17 cellular contexts compared by ENCODE assay signal in genomic region chr20:18323705-18324104, GRCh38. TPM values are rescaled to one million over a fixed set of nuclear protein-coding genes. Genes with fewer than 3 reads are reported as not detected.
A peak's percentile ranks its signal among the peaks of the same experiment; 100 is the strongest.
DNase-seq lines count a peak whose midpoint lies in the region; ATAC-seq and TF ChIP-seq lines count a peak whose summit lies in the region.
"Had no signal": no experiment of that assay in that cellular context is flagged by ENCODE, and none has a peak within 500 bp of the region (broad histone marks: within the 10 kb centered on the region; RNA-seq: fewer than 3 reads in every experiment).

No MANE protein-coding gene starts in this region.

- H3K4me1 Mint-ChIP-seq in nephron: peaks cover 9% of the 10 kb centered on the region
- H3K4me1 Mint-ChIP-seq in activated T-cell treated with anti-CD3 and anti-CD28 coated beads, Interleukin-2, amount 50 U/mL, for 4 hours (ENCODE audit: low read depth): no peaks in the 10 kb centered on the region
- H3K4me1 Mint-ChIP-seq: CD4-positive, alpha-beta memory T cell had no signal

- TF ChIP-seq CTCF in nephron (IDR thresholded peaks at IDR 0.05; ENCODE audit: unreplicated experiment in 3 of 3): no peak

- no peaks in the 10 kb centered on the region for H3K27me3 Mint-ChIP-seq in nephron (ENCODE audit: low read depth)
- H3K27me3 Mint-ChIP-seq in activated T-cell treated with anti-CD3 and anti-CD28 coated beads, Interleukin-2, amount 50 U/mL, for 4 hours (ENCODE audit: low read depth): no peaks in the 10 kb centered on the region
- H3K27me3 Mint-ChIP-seq: CD4-positive, alpha-beta memory T cell had no signal

- H3K4me3 Mint-ChIP-seq in nephron: no peak overlapping the region
- no peak overlapping the region for H3K4me3 Mint-ChIP-seq in activated T-cell treated with anti-CD3 and anti-CD28 coated beads, Interleukin-2, amount 50 U/mL, for 4 hours
- H3K4me3 Mint-ChIP-seq: CD4-positive, alpha-beta memory T cell had no signal

- peak; percentile 58 for DNase-seq in ELF-1 (ENCODE audit: low read depth, low spot score)
- peak; percentile 74 for DNase-seq in NT2/D1 (ENCODE audit: low read depth, low spot score)
- peak; percentile 54 for DNase-seq in iPS DF 19.7 (ENCODE audit: low read depth, low spot score)
- DNase-seq in activated T-cell treated with anti-CD3 and anti-CD28 coated beads, Interleukin-2, amount 50 U/mL, for 4 hours: no peak
- DNase-seq in NCI-H146 (lab: John Stamatoyannopoulos, UW): no peak
- DNase-seq: CD4-positive, alpha-beta memory T cell; IMR-90; Karpas-422; MG63; NCI-H1092 treated with DMSO at 0.1 percent for 48 hours; NCI-H1694; NCI-H69; NK-92 treated with Interleukin-12 subunit alpha and Interleukin-12 subunit beta, amount 100 ng/mL, for 24 hours; RPMI8226 had no signal

- peaks cover 29% of the 10 kb centered on the region for H3K36me3 Mint-ChIP-seq in nephron (ENCODE audit: low read depth)
- H3K36me3 Mint-ChIP-seq in activated T-cell treated with anti-CD3 and anti-CD28 coated beads, Interleukin-2, amount 50 U/mL, for 4 hours (ENCODE audit: insufficient read depth): peaks cover under 1% of the 10 kb centered on the region

- H3K27me3 ChIP-seq in NT2/D1 (ENCODE audit: insufficient read depth, insufficient read length): no peaks in the 10 kb centered on the region
- H3K27me3 ChIP-seq: MG63 had no signal

- peak overlapping the region; percentile 74 to 89 (median 88) for H3K27ac Mint-ChIP-seq in nephron
- H3K27ac Mint-ChIP-seq: CD4-positive, alpha-beta memory T cell had no signal

- H3K36me3 ChIP-seq in NT2/D1 (ENCODE audit: insufficient read depth, insufficient read length, low read length): no peaks in the 10 kb centered on the region
- H3K36me3 ChIP-seq: MG63 had no signal

- ATAC-seq in activated T-cell treated with anti-CD3 and anti-CD28 coated beads, Interleukin-2, amount 50 U/mL, for 4 hours: no peak
- no peak for ATAC-seq in GM19328 (IDR thresholded peaks at IDR 0.05; ENCODE audit: unreplicated experiment)
- no peak for ATAC-seq in GM18505 (IDR thresholded peaks at IDR 0.05; ENCODE audit: unreplicated experiment)

- H3K9me3 Mint-ChIP-seq in nephron: peaks cover 11% of the 10 kb centered on the region
- H3K9me3 Mint-ChIP-seq in activated T-cell treated with anti-CD3 and anti-CD28 coated beads, Interleukin-2, amount 50 U/mL, for 4 hours: peaks cover 5% of the 10 kb centered on the region

- H3K4me1 ChIP-seq in NT2/D1 (ENCODE audit: insufficient read depth, insufficient read length): no peaks in the 10 kb centered on the region

- no peak overlapping the region for H3K9ac ChIP-seq in NT2/D1 (ENCODE audit: insufficient read length, low read depth)

- TF ChIP-seq POLR2A in GM18505 (IDR thresholded peaks at IDR 0.05; ENCODE audit: borderline replicate concordance, extremely low read depth, insufficient read depth, insufficient read length): no peak

- no peak overlapping the region for H3K4me3 ChIP-seq in NT2/D1 (ENCODE audit: insufficient read length, low read depth)
- H3K4me3 ChIP-seq: MG63 had no signal

- H3K9me3 ChIP-seq in NT2/D1 (ENCODE audit: insufficient read depth, low read length): peaks cover 16% of the 10 kb centered on the region; the same call in 1 of the 2 replicates
- H3K9me3 ChIP-seq: MG63 had no signal

RNA-seq across cellular contexts. Expression of gene ZNF133, which starts 35.4 kb away (rescaled TPM):
- 1 to 10 TPM; 4.2 to 5.8 (median 4.9) TPM for total RNA-seq in activated T-cell treated with anti-CD3 and anti-CD28 coated beads, Interleukin-2, amount 50 U/mL, for 4 hours

Comparison
In these comparisons a context has a peak if more than half of its experiments do, and no peak if none do; other contexts are left out.
1. DNase-seq: peak in ELF-1 (single experiment), NT2/D1 (single experiment) and iPS DF 19.7 (single experiment); none in activated T-cell treated with anti-CD3 and anti-CD28 coated beads, Interleukin-2, amount 50 U/mL, for 4 hours (single experiment) and NCI-H146 (single experiment).